ENCODE assay signal across 8 cellular contexts in the genomic region with DNA sequence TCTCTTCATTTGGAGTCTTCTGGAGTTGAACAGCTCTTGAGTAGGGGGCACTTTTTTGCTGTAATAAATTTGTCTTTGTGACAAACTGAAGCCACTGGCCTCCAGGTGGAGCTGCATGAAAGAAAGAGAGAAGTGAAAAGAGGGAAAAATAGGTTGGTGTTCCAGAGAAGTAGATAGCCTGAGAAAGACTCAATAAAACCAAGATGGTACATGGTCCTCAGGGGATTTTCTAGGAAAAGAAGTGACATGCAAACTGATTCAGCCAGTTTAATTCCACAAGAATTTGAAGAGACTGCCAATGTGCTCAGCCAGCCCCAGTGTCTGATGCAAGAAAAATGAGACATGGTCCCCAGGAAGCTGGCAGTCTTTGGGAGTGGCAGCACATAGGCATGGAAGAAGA.
DNase-seq lines count a peak whose midpoint lies in the region; ATAC-seq and TF ChIP-seq lines count a peak whose summit lies in the region.

No MANE protein-coding gene starts in this region.

- no peak overlapping the region for H3K4me2 ChIP-seq in PC-3 (ENCODE audit: low read length)
- H3K4me2 ChIP-seq in parathyroid adenoma (ENCODE audit: low read length) = no peak overlapping the region

- BruUV-seq in PC-3 (replicated peaks; lab: Mats Ljungman, UMichigan) = no TSS peak

- in situ Hi-C loops in ACHN (cut with HindIII; ENCODE audit: low pct_ligation_motif_present, low pct_unique_long_range_greater_than_20kb, low sequenced_read_pairs) = no loop called here

- no peaks in the 10 kb centered on the region for H3K9me2 ChIP-seq in PC-3 (replicated peaks; ENCODE audit: low read length)

- H3K79me2 ChIP-seq in PC-3 (ENCODE audit: low read length) (no peaks in the 10 kb centered on the region), parathyroid adenoma (no peaks in the 10 kb centered on the region)

- H3K4me1 ChIP-seq in PC-3 (ENCODE audit: insufficient read depth, low read length) (peaks cover 20% of the 10 kb centered on the region), esophagus squamous epithelium (peaks cover 0 to 22% (median 5%) of the 10 kb centered on the region in 3 donors), parathyroid adenoma (no peaks in the 10 kb centered on the region)

- ATAC-seq in PC-3 = peak; percentile 21
- ATAC-seq in HG02642 (IDR thresholded peaks at IDR 0.05; ENCODE audit: poor library complexity, unreplicated experiment) = no peak

- DNase-seq in ACHN (peak; percentile 51), GM12864 (ENCODE audit: low read depth) (no peak), PC-3 (peak; percentile 79), esophagus squamous epithelium (lab: John Stamatoyannopoulos, UW) (no peak), lower leg skin (ENCODE audit: low spot score in 2 of 2) (no peak)
- DNase-seq in activated CD4-positive, CD25-positive, alpha-beta regulatory T cell (lab: John Stamatoyannopoulos, UW) = no peak

- no peaks in the 10 kb centered on the region; the same call in 1 of the 2 replicates for H3K36me3 ChIP-seq in PC-3 (ENCODE audit: low read depth, low read length)
- H3K36me3 ChIP-seq in esophagus squamous epithelium = no peaks in the 10 kb centered on the region
- no peaks in the 10 kb centered on the region for H3K36me3 ChIP-seq in parathyroid adenoma (ENCODE audit: control insufficient read depth, insufficient read depth, low read length)

- POLR2A ChIA-PET in PC-3 (lab: Charles Lee; ENCODE audit: unreplicated experiment) = no interaction called here

- CTCF ChIA-PET in PC-3 (lab: Charles Lee) = interaction anchor here (0.6 kb wide), 2 partner anchors 10 to 193 kb away, joined by 3 to 4 read pairs; no protein-coding TSS in a partner anchor

- no peaks in the 10 kb centered on the region for H3F3A ChIP-seq in PC-3 (ENCODE audit: low read length, unreplicated experiment)

- H3K27me3 ChIP-seq in PC-3 (ENCODE audit: low read length) (no peaks in the 10 kb centered on the region), esophagus squamous epithelium (no peaks in the 10 kb centered on the region), parathyroid adenoma (ENCODE audit: control insufficient read depth, insufficient read depth, low read length) (no peaks in the 10 kb centered on the region)

- TF ChIP-seq CTCF in GM12864 (IDR thresholded peaks at IDR 0.05; ENCODE audit: low read depth, low read length, missing control alignments) (peak; percentile 32), PC-3 (conservative IDR thresholded peaks at IDR 0.05; ENCODE audit: low read depth, low read length) (peak; percentile 90), esophagus squamous epithelium (IDR thresholded peaks at IDR 0.05) (peak; percentile 26 to 68 (median 50)), parathyroid adenoma (IDR thresholded peaks at IDR 0.05) (peak; percentile 41), lower leg skin (IDR thresholded peaks at IDR 0.05) (no peak)

- H3K9me3 ChIP-seq in PC-3 (ENCODE audit: low read length) (peaks cover 4% of the 10 kb centered on the region; the same call in 1 of the 2 replicates), esophagus squamous epithelium (no peaks in the 10 kb centered on the region), parathyroid adenoma (ENCODE audit: control insufficient read depth, low read length) (no peaks in the 10 kb centered on the region)

- no peak overlapping the region for H3K9ac ChIP-seq in PC-3 (ENCODE audit: low read length)
- H3K9ac ChIP-seq in parathyroid adenoma = no peak overlapping the region

- H2AFZ ChIP-seq in PC-3 (ENCODE audit: low read length) (no peak overlapping the region), parathyroid adenoma (no peak overlapping the region)

- no peaks in the 10 kb centered on the region for H4K20me1 ChIP-seq in PC-3 (ENCODE audit: low read length)

- intact Hi-C loops in PC-3 (cut with micrococcal nuclease) (loop anchor here (1.0 to 5.0 kb wide), 5 partner anchors 86 to 614 kb away; no protein-coding TSS in a partner anchor), esophagus squamous epithelium (cut with DNase I) (no loop called here), lower leg skin (cut with DNase I; ENCODE audit: low total_unique reads) (no loop called here)

- TF ChIP-seq POLR2A in esophagus squamous epithelium (IDR thresholded peaks at IDR 0.05) (no peak), lower leg skin (IDR thresholded peaks at IDR 0.05) (no peak)

- H3K27ac ChIP-seq in PC-3 (ENCODE audit: low read length) (no peak overlapping the region), esophagus squamous epithelium (no peak overlapping the region), parathyroid adenoma (no peak overlapping the region)

- H3K4me3 ChIP-seq in GM12864 (ENCODE audit: low read depth, low read length) = no peak overlapping the region
- H3K4me3 ChIP-seq in PC-3 (ENCODE audit: low read length) = no peak overlapping the region
- H3K4me3 ChIP-seq in esophagus squamous epithelium = no peak overlapping the region
- H3K4me3 ChIP-seq in parathyroid adenoma (ENCODE audit: low read depth, low read length) = no peak overlapping the region
- no peak overlapping the region for H3K4me3 ChIP-seq in lower leg skin (ENCODE audit: low read depth, poor library complexity, severe bottlenecking)

Comparison
In these comparisons a context has a peak if more than half of its experiments do, and no peak if none do; other contexts are left out.
1. DNase-seq: peak in ACHN (single experiment) and PC-3 (single experiment); none in GM12864 (single experiment), esophagus squamous epithelium (single experiment), activated CD4-positive, CD25-positive, alpha-beta regulatory T cell (0 of 4) and lower leg skin (0 of 2).
2. CTCF ChIP-seq: peak in GM12864 (single experiment), PC-3 (single experiment), esophagus squamous epithelium (6 of 6) and parathyroid adenoma (single experiment); none in lower leg skin (0 of 3).